Comparison of ENCODE assay signal across 8 cellular contexts in the genomic region with DNA sequence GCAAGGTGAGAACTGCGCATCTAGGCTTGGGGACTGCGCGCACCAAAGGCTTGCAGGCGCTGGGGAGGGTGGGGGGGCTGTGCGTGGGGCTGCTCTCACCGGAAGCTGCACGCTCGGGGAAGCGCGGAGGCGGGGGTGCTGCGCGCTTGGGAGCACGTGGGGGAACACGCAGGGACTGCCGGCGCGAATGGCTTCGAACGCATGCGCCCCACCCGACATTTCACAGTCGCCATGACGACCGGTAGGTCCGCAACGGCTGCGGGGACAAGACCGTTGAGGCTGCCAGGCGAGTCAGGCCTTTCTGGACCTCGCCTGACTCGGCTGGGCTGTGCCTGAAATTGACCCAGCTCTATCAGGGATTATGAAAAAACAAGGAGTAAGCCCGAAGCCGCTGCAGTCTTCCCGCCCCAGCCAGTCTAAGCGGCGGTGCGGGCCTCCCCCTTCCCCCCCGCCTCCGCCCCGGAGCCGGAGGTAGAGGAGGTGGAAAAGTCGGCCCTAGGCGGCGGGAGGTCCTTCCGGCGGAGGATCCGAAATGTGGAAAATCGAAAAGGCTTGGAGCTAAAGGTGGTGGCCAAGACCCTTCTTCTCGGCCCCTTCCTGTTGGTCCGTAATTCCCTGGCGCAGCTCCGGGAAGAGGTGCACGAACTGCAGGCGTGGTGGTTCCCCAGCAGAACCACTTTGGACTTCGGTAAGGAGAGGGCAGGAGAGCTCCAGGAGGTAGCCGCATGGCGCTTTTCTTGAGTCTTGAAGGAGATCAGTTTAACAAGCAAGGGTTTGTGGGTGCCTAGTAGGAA. TPM values are rescaled to one million over a fixed set of nuclear protein-coding genes. Genes with fewer than 3 reads are reported as not detected.
DNase-seq lines count a peak whose midpoint lies in the region; ATAC-seq, FAIRE-seq and TF ChIP-seq lines count a peak whose summit lies in the region.

No MANE protein-coding gene starts in this region.

- no peaks in the 10 kb centered on the region for H3K9me3 Mint-ChIP-seq in activated naive CD4-positive, alpha-beta T cell treated with anti-CD3 and anti-CD28 coated beads, Interleukin-2, amount 10 ng/mL, durations not matched to agents 7 days and 5 days

- no peaks in the 10 kb centered on the region for H3K36me3 Mint-ChIP-seq in activated naive CD4-positive, alpha-beta T cell treated with anti-CD3 and anti-CD28 coated beads, Interleukin-2, amount 10 ng/mL, durations not matched to agents 7 days and 5 days

- H3K4me3 ChIP-seq in AG09309 (ENCODE audit: control insufficient read depth, low read depth, low read length) (peak overlapping the region; percentile 35), cardiac muscle cell (peak overlapping the region; percentile 57), osteoblast (ENCODE audit: insufficient read depth, low read length) (peak overlapping the region; percentile 37), aorta (ENCODE audit: low read length in 2 of 2) (peak overlapping the region; percentile 24 to 60)

- CTCF ChIA-PET in activated naive CD4-positive, alpha-beta T cell treated with anti-CD3 and anti-CD28 coated beads, Interleukin-2, amount 10 ng/mL, durations not matched to agents 7 days and 5 days (lab: Charles Lee) = no interaction called here

- TF ChIP-seq CTCF in AG09309 (IDR thresholded peaks at IDR 0.05; ENCODE audit: control insufficient read depth, insufficient read depth, low read depth, low read length, missing control alignments) (no peak), cardiac muscle cell (IDR thresholded peaks at IDR 0.05; ENCODE audit: low read depth, low read length) (no peak), osteoblast (IDR thresholded peaks at IDR 0.05; ENCODE audit: extremely low read depth, low read depth, low read length) (no peak)

- H3K27ac ChIP-seq in cardiac muscle cell (no peak overlapping the region), osteoblast (ENCODE audit: low read depth, low read length) (no peak overlapping the region), aorta (ENCODE audit: low read depth in 1 of 2, low read length in 2 of 2) (no peak overlapping the region)

- no peaks in the 10 kb centered on the region for H3K79me2 ChIP-seq in osteoblast (ENCODE audit: insufficient read depth, low read length)

- FAIRE-seq in HTR-8/SVneo (lab: Jason Lieb, UNC) = no peak

- H3K27ac Mint-ChIP-seq in activated naive CD4-positive, alpha-beta T cell treated with anti-CD3 and anti-CD28 coated beads, Interleukin-2, amount 10 ng/mL, durations not matched to agents 7 days and 5 days = no peak overlapping the region

- H3K4me3 Mint-ChIP-seq in activated naive CD4-positive, alpha-beta T cell treated with anti-CD3 and anti-CD28 coated beads, Interleukin-2, amount 10 ng/mL, durations not matched to agents 7 days and 5 days = peak overlapping the region; percentile 64

- H3K4me1 ChIP-seq in cardiac muscle cell (ENCODE audit: low read depth) (no peaks in the 10 kb centered on the region), osteoblast (ENCODE audit: insufficient read depth, low read length) (no peaks in the 10 kb centered on the region), aorta (ENCODE audit: control insufficient read depth in 1 of 2, insufficient read depth in 2 of 2, low read length in 2 of 2) (no peaks in the 10 kb centered on the region)

- no peaks in the 10 kb centered on the region for H4K20me1 ChIP-seq in osteoblast (ENCODE audit: insufficient read depth, low read length)

- H3K4me1 Mint-ChIP-seq in activated naive CD4-positive, alpha-beta T cell treated with anti-CD3 and anti-CD28 coated beads, Interleukin-2, amount 10 ng/mL, durations not matched to agents 7 days and 5 days = peaks cover 12% of the 10 kb centered on the region

- intact Hi-C loops in aorta (cut with DNase I) = no loop called here

- H3K27me3 ChIP-seq in cardiac muscle cell (peaks cover 30% of the 10 kb centered on the region), osteoblast (ENCODE audit: insufficient read depth, low read length) (peaks cover 18% of the 10 kb centered on the region), aorta (ENCODE audit: control insufficient read depth in 1 of 2, insufficient read depth in 2 of 2, low read length in 1 of 2) (no peaks in the 10 kb centered on the region)

- peak overlapping the region; percentile 47 for H2AFZ ChIP-seq in osteoblast (ENCODE audit: low read length)

- H3K9me3 ChIP-seq in cardiac muscle cell (ENCODE audit: low read depth) (no peaks in the 10 kb centered on the region), osteoblast (ENCODE audit: low read depth, low read length) (no peaks in the 10 kb centered on the region), aorta (ENCODE audit: control insufficient read depth, low read length) (no peaks in the 10 kb centered on the region)

- DNase-seq in AG09309 (ENCODE audit: low read depth) (no peak), NCI-H1417 treated with DMSO at 0.1 percent for 48 hours (lab: John Stamatoyannopoulos, UW) (peak; percentile 30), cardiac muscle cell (ENCODE audit: low read depth in 1 of 2, low spot score in 1 of 2) (peak; percentile 31 to 53), osteoblast (ENCODE audit: insufficient read length, low spot score, missing footprints) (no peak), aorta (peak; percentile 51 to 76), HTR-8/SVneo (ENCODE audit: insufficient read length, low spot score) (no peak)
- peak; percentile 43 for DNase-seq in activated naive CD4-positive, alpha-beta T cell treated with anti-CD3 and anti-CD28 coated beads, Interleukin-2, amount 10 ng/mL, durations not matched to agents 7 days and 5 days

- WGBS in aorta, 2 donors = 0 to 2% methylated on average over 58 of the region's 58 CpGs

- no peaks in the 10 kb centered on the region for H3K36me3 ChIP-seq in cardiac muscle cell
- H3K36me3 ChIP-seq in osteoblast (ENCODE audit: insufficient read depth, low read length) = no peaks in the 10 kb centered on the region
- H3K36me3 ChIP-seq in aorta (ENCODE audit: control insufficient read depth in 1 of 2, insufficient read depth in 2 of 2, low read length in 1 of 2) = no peaks in the 10 kb centered on the region

- H3K27me3 Mint-ChIP-seq in activated naive CD4-positive, alpha-beta T cell treated with anti-CD3 and anti-CD28 coated beads, Interleukin-2, amount 10 ng/mL, durations not matched to agents 7 days and 5 days = peaks cover 36% of the 10 kb centered on the region

- peak overlapping the region; percentile 72 for H3K4me2 ChIP-seq in osteoblast (ENCODE audit: insufficient read depth, low read length)

- ATAC-seq in aorta (ENCODE audit: low FRiP score) (peak; percentile 67), GM21526 (IDR thresholded peaks at IDR 0.05; ENCODE audit: low FRiP score, unreplicated experiment) (no peak)

RNA-seq across cellular contexts. Expression of a gene that starts 34.9 kb away (rescaled TPM):
- total RNA-seq in cardiac muscle cell = not detected in 2 replicates
- polyA plus RNA-seq in cardiac muscle cell = not detected in 2 replicates
- 39.1 and 45.4 TPM in 2 replicates for total RNA-seq in osteoblast
- 10 to 100 TPM; 31.7 to 41.1 TPM for total RNA-seq in aorta
- 10 to 100 TPM in 1 of 2 donors, 1 to 10 TPM in 1; 7.8 to 33.5 TPM for polyA plus RNA-seq in aorta

Comparison
In these comparisons a context has a peak if more than half of its experiments do, and no peak if none do; other contexts are left out.
1. DNase-seq: peak in NCI-H1417 treated with DMSO at 0.1 percent for 48 hours (single experiment), activated naive CD4-positive, alpha-beta T cell treated with anti-CD3 and anti-CD28 coated beads, Interleukin-2, amount 10 ng/mL, durations not matched to agents 7 days and 5 days (single experiment), cardiac muscle cell (2 of 2) and aorta (2 of 2); none in AG09309 (single experiment), osteoblast (single experiment) and HTR-8/SVneo (single experiment).
2. RNA of a gene that starts 34.9 kb away (total RNA-seq): 31.7 to 41.1 TPM in aorta and 39.1 to 45.4 TPM in osteoblast; not detected in cardiac muscle cell; every median in the first group is over 10 times any median in the second.
3. Peak in every context shown above with its lines, with median percentiles within 50 percentile points of each other: H3K4me3 ChIP-seq.